In the genomic region with DNA sequence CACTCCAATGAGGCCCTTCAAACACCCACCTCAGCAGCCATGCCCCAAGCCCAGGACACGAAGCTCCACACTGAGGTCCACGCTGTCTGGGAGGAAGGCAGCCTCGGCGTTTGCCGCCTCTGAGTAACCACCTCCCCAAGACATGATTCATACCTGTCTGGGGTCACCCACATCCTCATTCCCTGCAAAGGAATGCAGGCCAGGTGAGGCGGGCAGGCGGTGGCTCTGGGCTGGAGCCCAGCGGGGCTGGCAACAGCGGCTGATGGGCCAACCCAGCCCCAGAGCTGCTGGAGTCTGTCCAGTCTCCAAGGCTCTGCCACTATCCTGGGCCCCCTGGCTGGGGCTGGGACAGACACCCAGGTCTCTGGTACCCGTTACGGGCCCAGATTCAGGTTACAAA, we compare ENCODE assay signal across 16 cellular contexts. TPM values are rescaled to one million over a fixed set of nuclear protein-coding genes. Genes with fewer than 3 reads are reported as not detected.
A peak's percentile ranks its signal among the peaks of the same experiment; 100 is the strongest.
DNase-seq lines count a peak whose midpoint lies in the region; ATAC-seq and TF ChIP-seq lines count a peak whose summit lies in the region.
"Had no signal": no experiment of that assay in that cellular context is flagged by ENCODE, and none has a peak within 500 bp of the region (broad histone marks: within the 10 kb centered on the region; RNA-seq: fewer than 3 reads in every experiment).

No MANE protein-coding gene starts in this region.

- peaks cover 0 to 76% (median 0%) of the 10 kb centered on the region in 11 experiments; a peak in 6 of 22 replicates for H3K27me3 ChIP-seq in BLaER1 treated with 17β-estradiol and CSF1 and Interleukin-3, amounts not matched to agents 10 nM and 100 nM
- H3K27me3 ChIP-seq in trophoblast cell (ENCODE audit: insufficient read depth, low read length): no peaks in the 10 kb centered on the region

- H3K9ac ChIP-seq in BLaER1 treated with 17β-estradiol and CSF1 and Interleukin-3, amounts not matched to agents 10 nM and 100 nM: no peak overlapping the region; a peak in 1 of 22 replicates
- no peak overlapping the region for H3K9ac ChIP-seq in trophoblast cell (ENCODE audit: low read length)

- peak overlapping the region in 2 of 11 experiments; percentile 3 to 10; a peak in 1 of 22 replicates for H3K27ac ChIP-seq in BLaER1 treated with 17β-estradiol and CSF1 and Interleukin-3, amounts not matched to agents 10 nM and 100 nM
- H3K27ac ChIP-seq in trophoblast cell (ENCODE audit: low read depth, low read length): peak overlapping the region; percentile 67

- H4K8ac ChIP-seq in trophoblast cell (ENCODE audit: low read depth, low read length): peak overlapping the region; percentile 54

- peak overlapping the region; percentile 9 for H2AK5ac ChIP-seq in trophoblast cell (ENCODE audit: low read length)

- H3K79me2 ChIP-seq in trophoblast cell (ENCODE audit: control insufficient read depth, insufficient read depth, low read length, poor library complexity): peaks cover 34% of the 10 kb centered on the region

- no peak for ATAC-seq in GM19467 (IDR thresholded peaks at IDR 0.05; ENCODE audit: unreplicated experiment)
- no peak for ATAC-seq in HG03457 (IDR thresholded peaks at IDR 0.05; ENCODE audit: unreplicated experiment)
- ATAC-seq: activated naive CD8-positive, alpha-beta T cell treated with anti-CD3 and anti-CD28 coated beads, Interleukin-2, amount 50 U/mL, for 24 hours; mucosa of descending colon; SK-N-SH treated with all-trans-retinoic acid at 6 μM for 48 hours had no signal

- no CpG with 5 or more reads among the region's 11 CpGs for WGBS in trophoblast cell (ENCODE audit: extremely low coverage, insufficient coverage, insufficient read length)

- H3K79me1 ChIP-seq in trophoblast cell (ENCODE audit: low read length): peaks cover 44% of the 10 kb centered on the region

- peak overlapping the region; percentile 8 for H3K4ac ChIP-seq in trophoblast cell (ENCODE audit: low read depth, low read length)

- DNase-seq in M059J (ENCODE audit: low read depth) (peak; percentile 90), choroid plexus epithelial cell (ENCODE audit: low read depth) (peak; percentile 7), trophoblast cell (peak; percentile 93 to 95), NCI-H526 treated with DMSO at 0.1 percent for 48 hours (lab: John Stamatoyannopoulos, UW) (no peak), SW 1271 (lab: John Stamatoyannopoulos, UW) (no peak)
- DNase-seq: activated B cell treated with CpG ODN at 0.5 μM for 24 hours; activated naive CD8-positive, alpha-beta T cell treated with anti-CD3 and anti-CD28 coated beads, Interleukin-2, amount 50 U/mL, for 24 hours; cortex of kidney; mucosa of descending colon; MV-4-11; stimulated activated CD4-positive, alpha-beta T cell treated with anti-CD3 and anti-CD28 coated beads, Interleukin-15, amount 100 ng/mL, for 24 hours had no signal

- H3K4me1 ChIP-seq in BLaER1 treated with 17β-estradiol and CSF1 and Interleukin-3, amounts not matched to agents 10 nM and 100 nM: peaks cover 53 to 100% (median 100%) of the 10 kb centered on the region in 10 experiments
- peaks cover 61 to 85% of the 10 kb centered on the region in 2 experiments for H3K4me1 ChIP-seq in trophoblast cell (ENCODE audit: control insufficient read depth in 1 of 2, insufficient read depth in 2 of 2, low read length in 2 of 2)
- H3K4me1 ChIP-seq: HAP-1 had no signal

- no peak overlapping the region for H3K23ac ChIP-seq in trophoblast cell (ENCODE audit: low read length)

- no peak overlapping the region for H4K12ac ChIP-seq in trophoblast cell (ENCODE audit: low read depth, low read length)

- H2AFZ ChIP-seq in trophoblast cell (ENCODE audit: insufficient read depth, low read length, poor library complexity): no peak overlapping the region

- no peaks in the 10 kb centered on the region for H3K9me3 ChIP-seq in BLaER1 treated with 17β-estradiol and CSF1 and Interleukin-3, amounts not matched to agents 10 nM and 100 nM (replicated peaks in 1 of 11)
- H3K9me3 ChIP-seq in trophoblast cell (ENCODE audit: insufficient read depth, low read depth, low read length): no peaks in the 10 kb centered on the region
- H3K9me3 ChIP-seq: HAP-1, mucosa of descending colon had no signal

- H3K14ac ChIP-seq in trophoblast cell (ENCODE audit: low read length): peak overlapping the region; percentile 71

- peak overlapping the region; percentile 78 for H3K18ac ChIP-seq in trophoblast cell (ENCODE audit: low read length)

- peak overlapping the region; percentile 82 for H2BK5ac ChIP-seq in trophoblast cell (ENCODE audit: low read depth, low read length, poor library complexity)

- H3K4me2 ChIP-seq in BLaER1 treated with 17β-estradiol and CSF1 and Interleukin-3, amounts not matched to agents 10 nM and 100 nM: peak overlapping the region in 9 of 11 experiments; percentile 33 to 98 (median 83); a peak in 18 of 22 replicates
- H3K4me2 ChIP-seq in trophoblast cell (ENCODE audit: low read length): peak overlapping the region; percentile 22

- H3K36me3 ChIP-seq in BLaER1 treated with 17β-estradiol and CSF1 and Interleukin-3, amounts not matched to agents 10 nM and 100 nM: no peaks in the 10 kb centered on the region
- peaks cover 3 to 12% of the 10 kb centered on the region in 2 experiments for H3K36me3 ChIP-seq in trophoblast cell (ENCODE audit: control insufficient read depth in 1 of 2, insufficient read depth in 2 of 2, low read length in 2 of 2)
- H3K36me3 ChIP-seq: HAP-1 had no signal

- H4K20me1 ChIP-seq in BLaER1 treated with 17β-estradiol and CSF1 and Interleukin-3, amounts not matched to agents 10 nM and 100 nM: peaks cover 0 to 100% (median 98%) of the 10 kb centered on the region in 11 experiments; a peak in 20 of 22 replicates

- H2BK120ac ChIP-seq in trophoblast cell (ENCODE audit: insufficient read depth, low read length, poor library complexity): peak overlapping the region; percentile 73

- H3K4me3 ChIP-seq in BLaER1 treated with 17β-estradiol and CSF1 and Interleukin-3, amounts not matched to agents 10 nM and 100 nM: no peak overlapping the region
- H3K4me3 ChIP-seq in choroid plexus epithelial cell (ENCODE audit: low read depth, low read length) (no peak overlapping the region), trophoblast cell (ENCODE audit: low read depth, low read length) (no peak overlapping the region)
- H3K4me3 ChIP-seq: HAP-1, mucosa of descending colon had no signal

- peak overlapping the region; percentile 88 for H4K91ac ChIP-seq in trophoblast cell (ENCODE audit: low read depth, low read length)

- no peak for TF ChIP-seq CTCF in choroid plexus epithelial cell (conservative IDR thresholded peaks at IDR 0.05; ENCODE audit: low read depth, low read length)

- H2BK12ac ChIP-seq in trophoblast cell (ENCODE audit: low read length): peak overlapping the region; percentile 85

RNA-seq across cellular contexts. Expression of gene PMEPA1, which starts 14.8 kb away (rescaled TPM):
- 7.5 and 14.6 TPM in 2 replicates for total RNA-seq in M059J (2014; rRNA removed; shearing (Covaris generic))
- polyA plus RNA-seq in trophoblast cell (2013): 43.9 and 46.9 TPM in 2 replicates

Comparison
In these comparisons a context has a peak if more than half of its experiments do, and no peak if none do; other contexts are left out.
1. DNase-seq: peak in M059J (single experiment), choroid plexus epithelial cell (single experiment) and trophoblast cell (2 of 2); none in NCI-H526 treated with DMSO at 0.1 percent for 48 hours (single experiment) and SW 1271 (0 of 2).